ENCODE assay signal across 17 cellular contexts in genomic region chr12:105363890-105364289, GRCh38. TPM values are rescaled to one million over a fixed set of nuclear protein-coding genes. Genes with fewer than 3 reads are reported as not detected.
A peak's percentile ranks its signal among the peaks of the same experiment; 100 is the strongest.
DNase-seq lines count a peak whose midpoint lies in the region; ATAC-seq and TF ChIP-seq lines count a peak whose summit lies in the region.
"Had no signal": no experiment of that assay in that cellular context is flagged by ENCODE, and none has a peak within 500 bp of the region (broad histone marks: within the 10 kb centered on the region; RNA-seq: fewer than 3 reads in every experiment).

No MANE protein-coding gene starts in this region.

- H3K9me3 Mint-ChIP-seq in natural killer cell = no peaks in the 10 kb centered on the region
- no peaks in the 10 kb centered on the region for H3K9me3 Mint-ChIP-seq in natural killer cell treated with Interleukin-12 subunit alpha and Interleukin-12 subunit beta and Interleukin-15 and Interleukin-18, amount 100 ng/mL, for 72 hours
- no peaks in the 10 kb centered on the region for H3K9me3 Mint-ChIP-seq in central memory CD8-positive, alpha-beta T cell
- H3K9me3 Mint-ChIP-seq: CD4-positive, alpha-beta T cell; GM23338 had no signal

- peak overlapping the region; percentile 5; the same call in 1 of the 2 replicates for H3K9ac ChIP-seq in Karpas-422 (ENCODE audit: low read length)

- H3K36me3 ChIP-seq in Karpas-422 (ENCODE audit: insufficient read depth, low read length) = peaks cover 47% of the 10 kb centered on the region
- no peaks in the 10 kb centered on the region for H3K36me3 ChIP-seq in psoas muscle (ENCODE audit: insufficient read depth in 1 of 2, low read depth in 1 of 2)

- H3K27me3 Mint-ChIP-seq in natural killer cell (ENCODE audit: low read depth in 2 of 2) = no peaks in the 10 kb centered on the region
- H3K27me3 Mint-ChIP-seq in natural killer cell treated with Interleukin-12 subunit alpha and Interleukin-12 subunit beta and Interleukin-15 and Interleukin-18, amount 100 ng/mL, for 72 hours = no peaks in the 10 kb centered on the region
- no peaks in the 10 kb centered on the region for H3K27me3 Mint-ChIP-seq in central memory CD8-positive, alpha-beta T cell
- H3K27me3 Mint-ChIP-seq: CD4-positive, alpha-beta T cell had no signal

- peaks cover 81% of the 10 kb centered on the region for H3K79me2 ChIP-seq in Karpas-422 (ENCODE audit: low read length)

- H3K4me2 ChIP-seq in Karpas-422 (ENCODE audit: low read depth, low read length, poor library complexity, severe bottlenecking) = peak overlapping the region; percentile 52
- H3K4me2 ChIP-seq: A549, GM23338 had no signal

- H4K20me1 ChIP-seq in Karpas-422 (ENCODE audit: insufficient read depth, low read depth, low read length) = no peaks in the 10 kb centered on the region

- no peak for ATAC-seq in natural killer cell
- ATAC-seq in natural killer cell treated with Interleukin-12 subunit alpha and Interleukin-12 subunit beta and Interleukin-15 and Interleukin-18, amount 100 ng/mL, for 72 hours = no peak
- no peak for ATAC-seq in central memory CD8-positive, alpha-beta T cell (replicated peaks; ENCODE audit: extremely low read depth, poor library complexity, severe bottlenecking)
- ATAC-seq in psoas muscle = no peak
- ATAC-seq: A549, GM12878, GM23338 had no signal

- no peaks in the 10 kb centered on the region for H3K36me3 Mint-ChIP-seq in natural killer cell
- H3K36me3 Mint-ChIP-seq in natural killer cell treated with Interleukin-12 subunit alpha and Interleukin-12 subunit beta and Interleukin-15 and Interleukin-18, amount 100 ng/mL, for 72 hours = peaks cover 6% of the 10 kb centered on the region
- H3K36me3 Mint-ChIP-seq in central memory CD8-positive, alpha-beta T cell (ENCODE audit: insufficient read depth) = peaks cover 15% of the 10 kb centered on the region

- H2AFZ ChIP-seq in Karpas-422 (ENCODE audit: low read length) = no peak overlapping the region
- H2AFZ ChIP-seq: GM23338 had no signal

- no peaks in the 10 kb centered on the region for H3K9me3 ChIP-seq in Karpas-422 (ENCODE audit: low read length)
- H3K9me3 ChIP-seq in psoas muscle = no peaks in the 10 kb centered on the region
- H3K9me3 ChIP-seq: A549, Caco-2 had no signal

- in situ Hi-C loops in GM13977 (cut with MboI; ENCODE audit: low pct_unique_long_range_greater_than_20kb, low sequenced_read_pairs, unreplicated experiment) = no loop called here

- intact Hi-C loops in natural killer cell (cut with micrococcal nuclease) = no loop called here
- intact Hi-C loops in psoas muscle (cut with DNase I) = no loop called here

- H3K27ac ChIP-seq in Karpas-422 (ENCODE audit: low read length) (peak overlapping the region; percentile 82), psoas muscle (no peak overlapping the region)
- H3K27ac ChIP-seq: 22Rv1, A549, C4-2B, HL-60 had no signal

- DNase-seq in natural killer cell (no peak), Karpas-422 (peak; percentile 69), psoas muscle (no peak), GM13977 (ENCODE audit: low spot score) (no peak)
- no peak for DNase-seq in natural killer cell treated with Interleukin-12 subunit alpha and Interleukin-12 subunit beta and Interleukin-15 and Interleukin-18, amount 100 ng/mL, for 72 hours (ENCODE audit: low spot score)
- DNase-seq in central memory CD8-positive, alpha-beta T cell (ENCODE audit: low spot score in 2 of 2) = no peak
- DNase-seq in activated CD4-positive, alpha-beta T cell treated with anti-CD3 and anti-CD28 coated beads for 4 hours = no peak
- DNase-seq: AML-193; Caco-2; CD4-positive, alpha-beta T cell; HCEC 1CT had no signal

- H3K4me1 ChIP-seq in Karpas-422 (ENCODE audit: low read length) = peaks cover 46% of the 10 kb centered on the region
- no peaks in the 10 kb centered on the region for H3K4me1 ChIP-seq in psoas muscle

- H3K27me3 ChIP-seq in Karpas-422 (ENCODE audit: low read length) (no peaks in the 10 kb centered on the region), psoas muscle (ENCODE audit: insufficient read depth in 3 of 3, low read length in 2 of 3) (no peaks in the 10 kb centered on the region)

- WGBS in psoas muscle, 3 donors = 90 to 96% (median 95%) methylated on average over 3 of the region's 3 CpGs

- no peaks in the 10 kb centered on the region for H3K9me2 ChIP-seq in Karpas-422 (replicated peaks; ENCODE audit: insufficient read depth, low read length)

- H3K4me3 ChIP-seq in Karpas-422 (ENCODE audit: low read length) (0 out of 2 replicates have a peak overlapping the region, but pooled peaks have one; percentile 16), psoas muscle (no peak overlapping the region)
- H3K4me3 ChIP-seq: A549, GM12878, GM23338 had no signal

- peak overlapping the region; percentile 19 to 34 for H3K27ac Mint-ChIP-seq in natural killer cell
- H3K27ac Mint-ChIP-seq in natural killer cell treated with Interleukin-12 subunit alpha and Interleukin-12 subunit beta and Interleukin-15 and Interleukin-18, amount 100 ng/mL, for 72 hours = no peak overlapping the region
- H3K27ac Mint-ChIP-seq in central memory CD8-positive, alpha-beta T cell (ENCODE audit: low read depth) = peak overlapping the region; percentile 26
- H3K27ac Mint-ChIP-seq: CD4-positive, alpha-beta T cell; GM23338 had no signal

- peaks cover 46 to 57% of the 10 kb centered on the region in 2 donors for H3K4me1 Mint-ChIP-seq in natural killer cell
- peaks cover 21 to 23% of the 10 kb centered on the region in 2 donors for H3K4me1 Mint-ChIP-seq in natural killer cell treated with Interleukin-12 subunit alpha and Interleukin-12 subunit beta and Interleukin-15 and Interleukin-18, amount 100 ng/mL, for 72 hours (ENCODE audit: low read depth in 2 of 2)
- H3K4me1 Mint-ChIP-seq in central memory CD8-positive, alpha-beta T cell = peaks cover 19% of the 10 kb centered on the region

- peak overlapping the region; percentile 28 for H3K4me3 Mint-ChIP-seq in natural killer cell
- no peak overlapping the region for H3K4me3 Mint-ChIP-seq in natural killer cell treated with Interleukin-12 subunit alpha and Interleukin-12 subunit beta and Interleukin-15 and Interleukin-18, amount 100 ng/mL, for 72 hours
- H3K4me3 Mint-ChIP-seq in central memory CD8-positive, alpha-beta T cell = no peak overlapping the region
- H3K4me3 Mint-ChIP-seq: CD4-positive, alpha-beta T cell; GM23338 had no signal

- TF ChIP-seq CTCF in natural killer cell (IDR thresholded peaks at IDR 0.05) (no peak), psoas muscle (IDR thresholded peaks at IDR 0.05) (no peak), GM13977 (IDR thresholded peaks at IDR 0.05; ENCODE audit: extremely low read depth, insufficient read depth, missing control alignments) (no peak)

RNA-seq across cellular contexts. Expression of gene C12orf75, which starts 33.4 kb away (rescaled TPM):
- total RNA-seq in natural killer cell (100 to 1,000 TPM; 121 to 131 (median 128) TPM), psoas muscle (100 to 1,000 TPM in 2 of 4 donors, 10 to 100 TPM in 2; 31.1 to 228 (median 146) TPM)
- total RNA-seq in natural killer cell treated with Interleukin-12 subunit alpha and Interleukin-12 subunit beta and Interleukin-15 and Interleukin-18, amount 100 ng/mL, for 72 hours = 100 to 1,000 TPM in 1 of 2 donors, 10 to 100 TPM in 1; 65.5 to 159 TPM
- total RNA-seq in Karpas-422 (2014; rRNA removed; shearing (Covaris generic); ENCODE audit: low replicate concordance) = 149 and 291 TPM in 2 replicates
- polyA plus RNA-seq in psoas muscle = 10 to 100 TPM; 25.6 to 84.9 (median 43.0) TPM

Comparison
In these comparisons a context has a peak if more than half of its experiments do, and no peak if none do; other contexts are left out.
1. H3K27ac Mint-ChIP-seq: peak in natural killer cell (2 of 2) and central memory CD8-positive, alpha-beta T cell (single experiment); none in natural killer cell treated with Interleukin-12 subunit alpha and Interleukin-12 subunit beta and Interleukin-15 and Interleukin-18, amount 100 ng/mL, for 72 hours (0 of 2).